ENCODE assay signal across 11 cellular contexts in the genomic region with DNA sequence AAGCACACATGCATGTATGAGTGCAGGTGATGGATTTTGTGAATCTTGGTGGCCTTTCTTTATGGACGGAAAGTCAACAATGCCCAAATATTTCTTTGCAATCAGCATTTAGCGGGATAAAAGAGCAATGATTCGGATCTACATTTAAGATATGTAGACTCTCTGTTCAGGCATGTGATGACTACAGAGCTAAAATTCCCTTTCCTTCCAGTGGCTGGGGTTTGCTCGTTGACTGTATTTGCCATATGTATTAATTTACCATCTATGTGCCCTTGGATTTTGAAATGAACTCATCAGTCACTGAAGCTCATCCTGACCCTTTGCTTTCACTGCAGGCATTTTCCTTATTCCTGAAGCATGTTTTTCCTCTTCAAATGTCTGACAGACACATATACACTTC. TPM values are rescaled to one million over a fixed set of nuclear protein-coding genes. Genes with fewer than 3 reads are reported as not detected.
DNase-seq lines count a peak whose midpoint lies in the region; ATAC-seq, FAIRE-seq and TF ChIP-seq lines count a peak whose summit lies in the region.
"Had no signal": no experiment of that assay in that cellular context is flagged by ENCODE, and none has a peak within 500 bp of the region (broad histone marks: within the 10 kb centered on the region; RNA-seq: fewer than 3 reads in every experiment).

No MANE protein-coding gene starts in this region.

- H3K4ac ChIP-seq in mesenchymal stem cell (ENCODE audit: low read depth in 1 of 2, low read length in 2 of 2): peak overlapping the region in 1 of 2 experiments; percentile 44

- H3K36me3 ChIP-seq in mesenchymal stem cell (ENCODE audit: control insufficient read depth in 1 of 2, insufficient read depth in 2 of 2, low read depth in 1 of 2, low read length in 2 of 2) (peaks cover 0 to 60% of the 10 kb centered on the region in 2 experiments), thoracic aorta (no peaks in the 10 kb centered on the region)

- H4K8ac ChIP-seq in mesenchymal stem cell (ENCODE audit: low read length): no peak overlapping the region

- H3K4me1 Mint-ChIP-seq in stimulated activated naive CD8-positive, alpha-beta T cell treated with anti-CD3 and anti-CD28 coated beads, Interleukin-15, amount 100 ng/mL, for 72 hours: peaks cover 13% of the 10 kb centered on the region

- H2BK15ac ChIP-seq in mesenchymal stem cell (ENCODE audit: low read depth, poor library complexity, severe bottlenecking): no peak overlapping the region

- H3K9me3 ChIP-seq in mesenchymal stem cell (ENCODE audit: control insufficient read depth, low read length): no peaks in the 10 kb centered on the region
- no peaks in the 10 kb centered on the region for H3K9me3 ChIP-seq in thoracic aorta

- H2BK120ac ChIP-seq in mesenchymal stem cell (ENCODE audit: low read depth, low read length): no peak overlapping the region

- no peak overlapping the region for H3K4me3 Mint-ChIP-seq in stimulated activated naive CD8-positive, alpha-beta T cell treated with anti-CD3 and anti-CD28 coated beads, Interleukin-15, amount 100 ng/mL, for 72 hours
- H3K4me3 Mint-ChIP-seq: activated CD4-positive, alpha-beta T cell treated with anti-CD3 and anti-CD28 coated beads, Interleukin-2, amount 10 ng/mL, durations not matched to agents 7 days and 5 days; neural crest cell; T-helper 1 cell treated with Interleukin-12 subunit alpha and Interleukin-12 subunit beta and Interleukin-4 antibody, amounts not matched to agents 30 μg/mL and 1 μg/mL, for 36 hours had no signal

- no peak overlapping the region for H2BK12ac ChIP-seq in mesenchymal stem cell (ENCODE audit: low read length in 2 of 2)

- FAIRE-seq in HTR-8/SVneo (lab: Jason Lieb, UNC): peak; percentile 38

- H3K4me1 ChIP-seq in mesenchymal stem cell (ENCODE audit: control insufficient read depth, insufficient read depth, low read depth, low read length) (peaks cover 2% of the 10 kb centered on the region), thoracic aorta (ENCODE audit: control insufficient read depth in 1 of 2, low read depth in 2 of 2) (peaks cover 24 to 54% of the 10 kb centered on the region in 2 donors)

- H3K9ac ChIP-seq in mesenchymal stem cell (ENCODE audit: low read length): peak overlapping the region; percentile 100

- ATAC-seq in thoracic aorta (ENCODE audit: insufficient number of reproducible peaks, low FRiP score, low read depth): no peak
- no peak for ATAC-seq in stimulated activated naive CD8-positive, alpha-beta T cell treated with anti-CD3 and anti-CD28 coated beads, Interleukin-15, amount 100 ng/mL, for 72 hours

- no peak overlapping the region for H2AFZ ChIP-seq in mesenchymal stem cell (ENCODE audit: low read depth, low read length)

- no peak overlapping the region for H4K91ac ChIP-seq in mesenchymal stem cell (ENCODE audit: low read length)

- DNase-seq in HTR-8/SVneo (ENCODE audit: insufficient read length, low spot score) (no peak), caudate nucleus (lab: John Stamatoyannopoulos, UW) (no peak), mesenchymal stem cell (no peak), thoracic aorta (ENCODE audit: low spot score) (no peak), NCI-H2081 treated with DMSO at 0.1 percent for 48 hours (lab: John Stamatoyannopoulos, UW) (no peak), GOT3 (lab: John Stamatoyannopoulos, UW) (no peak)
- no peak for DNase-seq in stimulated activated naive CD8-positive, alpha-beta T cell treated with anti-CD3 and anti-CD28 coated beads, Interleukin-15, amount 100 ng/mL, for 72 hours
- DNase-seq: activated CD4-positive, alpha-beta T cell treated with anti-CD3 and anti-CD28 coated beads, Interleukin-2, amount 10 ng/mL, durations not matched to agents 7 days and 5 days had no signal

- H2BK5ac ChIP-seq in mesenchymal stem cell (ENCODE audit: low read depth, low read length, poor library complexity, severe bottlenecking): no peak overlapping the region

- H3K23ac ChIP-seq in mesenchymal stem cell (ENCODE audit: low read length in 2 of 2): no peak overlapping the region

- H2AK5ac ChIP-seq in mesenchymal stem cell (ENCODE audit: low read length, severe bottlenecking): no peak overlapping the region

- H3K27me3 ChIP-seq in mesenchymal stem cell (ENCODE audit: control insufficient read depth in 1 of 2, insufficient read depth in 1 of 2, low read length in 2 of 2): no peaks in the 10 kb centered on the region
- H3K27me3 ChIP-seq in thoracic aorta (replicated peaks; ENCODE audit: insufficient read depth): no peaks in the 10 kb centered on the region

- H3K18ac ChIP-seq in mesenchymal stem cell (ENCODE audit: low read depth in 1 of 2, low read length in 2 of 2): no peak overlapping the region

- H3K27ac ChIP-seq in caudate nucleus (ENCODE audit: low read depth, low read length): peak overlapping the region; percentile 98
- peak overlapping the region; percentile 92 for H3K27ac ChIP-seq in mesenchymal stem cell (ENCODE audit: low read length, poor library complexity, severe bottlenecking)
- H3K27ac ChIP-seq in thoracic aorta: peak overlapping the region; percentile 91 to 96

- H3K79me1 ChIP-seq in mesenchymal stem cell (replicated peaks; ENCODE audit: low read length, poor library complexity, severe bottlenecking): peaks cover 3% of the 10 kb centered on the region

- H3K4me3 ChIP-seq in mesenchymal stem cell (ENCODE audit: insufficient read depth in 1 of 2, low read depth in 1 of 2, low read length in 2 of 2) (peak overlapping the region in 1 of 2 experiments; percentile 97), thoracic aorta (peak overlapping the region; percentile 91)

- H3K9me3 Mint-ChIP-seq in stimulated activated naive CD8-positive, alpha-beta T cell treated with anti-CD3 and anti-CD28 coated beads, Interleukin-15, amount 100 ng/mL, for 72 hours: no peaks in the 10 kb centered on the region
- H3K9me3 Mint-ChIP-seq: activated CD4-positive, alpha-beta T cell treated with anti-CD3 and anti-CD28 coated beads, Interleukin-2, amount 10 ng/mL, durations not matched to agents 7 days and 5 days; neural crest cell; T-helper 1 cell treated with Interleukin-12 subunit alpha and Interleukin-12 subunit beta and Interleukin-4 antibody, amounts not matched to agents 30 μg/mL and 1 μg/mL, for 36 hours had no signal

- 82% methylated on average over 2 of the region's 4 CpGs for WGBS in mesenchymal stem cell

- H3K14ac ChIP-seq in mesenchymal stem cell (ENCODE audit: low read length in 2 of 2): no peak overlapping the region

- H3K27me3 Mint-ChIP-seq in stimulated activated naive CD8-positive, alpha-beta T cell treated with anti-CD3 and anti-CD28 coated beads, Interleukin-15, amount 100 ng/mL, for 72 hours: peaks cover 23% of the 10 kb centered on the region

- TF ChIP-seq CTCF in thoracic aorta (IDR thresholded peaks at IDR 0.05): no peak

- no peak overlapping the region for H3K27ac Mint-ChIP-seq in stimulated activated naive CD8-positive, alpha-beta T cell treated with anti-CD3 and anti-CD28 coated beads, Interleukin-15, amount 100 ng/mL, for 72 hours
- H3K27ac Mint-ChIP-seq: activated CD4-positive, alpha-beta T cell treated with anti-CD3 and anti-CD28 coated beads, Interleukin-2, amount 10 ng/mL, durations not matched to agents 7 days and 5 days; T-helper 1 cell treated with Interleukin-12 subunit alpha and Interleukin-12 subunit beta and Interleukin-4 antibody, amounts not matched to agents 30 μg/mL and 1 μg/mL, for 36 hours had no signal

- peak overlapping the region; percentile 84 for H3K4me2 ChIP-seq in mesenchymal stem cell (ENCODE audit: low read length, poor library complexity, severe bottlenecking)

RNA-seq across cellular contexts. Expression of a gene that starts 13.6 kb away (rescaled TPM):
- not detected for polyA plus RNA-seq in mesenchymal stem cell (2013, experiment 1 of 2)
- not detected for polyA plus RNA-seq in mesenchymal stem cell (2013, experiment 2 of 2)
- total RNA-seq in thoracic aorta: 10 to 100 TPM; 24.6 to 53.4 TPM
- total RNA-seq: activated CD4-positive, alpha-beta T cell treated with anti-CD3 and anti-CD28 coated beads, Interleukin-2, amount 10 ng/mL, durations not matched to agents 7 days and 5 days; HT-29; neural crest cell had no signal
